In genomic region chr13:23433171-23434153, GRCh38 we compare ENCODE assay signal across 8 cellular contexts. TPM values are rescaled to one million over a fixed set of nuclear protein-coding genes. Genes with fewer than 3 reads are reported as not detected.
A peak's percentile ranks its signal among the peaks of the same experiment; 100 is the strongest.
DNase-seq lines count a peak whose midpoint lies in the region; ATAC-seq and TF ChIP-seq lines count a peak whose summit lies in the region.

Gene SACS, minus strand, starts transcription at chr13:23433702. Its CDS starts 22,463 bp downstream, at chr13:23411239.

- no peak within 1 kb of the TSS for H3K4me3 Mint-ChIP-seq in activated CD8-positive, alpha-beta T cell treated with anti-CD3 and anti-CD28 coated beads, Interleukin-2, amount 10 ng/mL, durations not matched to agents 7 days and 5 days

- no peaks in the 10 kb centered on the region for H3K36me3 ChIP-seq in BJ (ENCODE audit: control insufficient read depth, insufficient read depth, low read length)
- H3K36me3 ChIP-seq in HUES64 (ENCODE audit: insufficient read depth, low read length), result peaks cover 5% of the 10 kb centered on the region; the same call in 1 of the 2 replicates

- peak within 1 kb of the TSS; percentile 86 for H3K4me3 ChIP-seq in BJ (ENCODE audit: low read depth, low read length)
- H3K4me3 ChIP-seq in HUES64 (ENCODE audit: low read length), result peak within 1 kb of the TSS; percentile 84

- ATAC-seq in activated CD8-positive, alpha-beta T cell treated with anti-CD3 and anti-CD28 coated beads, Interleukin-2, amount 10 ng/mL, durations not matched to agents 7 days and 5 days, result no peak
- ATAC-seq in Right ventricle myocardium inferior, result peak; percentile 75
- no peak for ATAC-seq in HG02798 (IDR thresholded peaks at IDR 0.05; ENCODE audit: poor library complexity, unreplicated experiment)
- ATAC-seq in HG03469 (IDR thresholded peaks at IDR 0.05; ENCODE audit: unreplicated experiment), result no peak

- H3K27me3 ChIP-seq in BJ (ENCODE audit: control insufficient read depth, insufficient read depth, low read length), result no peaks in the 10 kb centered on the region
- 0 out of 2 replicates have a peak, but pooled peaks cover 6% of the 10 kb centered on the region for H3K27me3 ChIP-seq in HUES64 (ENCODE audit: insufficient read depth, low read length)

- POLR2A ChIA-PET in BJ (lab: Charles Lee), result interaction anchor here (0.6 kb wide), 1 partner anchor 58 kb away, joined by 6 read pairs; no protein-coding TSS in a partner anchor
- POLR2A ChIA-PET in activated CD8-positive, alpha-beta T cell treated with anti-CD3 and anti-CD28 coated beads, Interleukin-2, amount 10 ng/mL, durations not matched to agents 7 days and 5 days (lab: Charles Lee), result interaction anchor here (0.5 kb wide), 1 partner anchor 20 kb away, joined by 3 read pairs; no protein-coding TSS in a partner anchor

- H3K27ac ChIP-seq in HUES64 (ENCODE audit: low read depth, low read length), result peak within 1 kb of the TSS; percentile 82

- no peaks in the 10 kb centered on the region for H3K9me3 Mint-ChIP-seq in activated CD8-positive, alpha-beta T cell treated with anti-CD3 and anti-CD28 coated beads, Interleukin-2, amount 10 ng/mL, durations not matched to agents 7 days and 5 days (ENCODE audit: insufficient read depth)

- intact Hi-C loops in Right ventricle myocardium inferior (cut with DNase I), result no loop called here

- H3K4me1 Mint-ChIP-seq in activated CD8-positive, alpha-beta T cell treated with anti-CD3 and anti-CD28 coated beads, Interleukin-2, amount 10 ng/mL, durations not matched to agents 7 days and 5 days (ENCODE audit: low read depth), result no peaks in the 10 kb centered on the region

- peak within 1 kb of the TSS; percentile 78 for H3K9ac ChIP-seq in HUES64 (ENCODE audit: low read depth, low read length)

- H3K36me3 Mint-ChIP-seq in activated CD8-positive, alpha-beta T cell treated with anti-CD3 and anti-CD28 coated beads, Interleukin-2, amount 10 ng/mL, durations not matched to agents 7 days and 5 days (ENCODE audit: low read depth), result no peaks in the 10 kb centered on the region

- no peak within 1 kb of the TSS for H3K27ac Mint-ChIP-seq in activated CD8-positive, alpha-beta T cell treated with anti-CD3 and anti-CD28 coated beads, Interleukin-2, amount 10 ng/mL, durations not matched to agents 7 days and 5 days

- no peak for TF ChIP-seq CTCF in BJ (IDR thresholded peaks at IDR 0.05; ENCODE audit: insufficient read depth, low read depth, low read length)

- DNase-seq in BJ (ENCODE audit: low read depth) (no peak), Right ventricle myocardium inferior (ENCODE audit: missing footprints) (no peak), nucleus accumbens (lab: John Stamatoyannopoulos, UW) (peak in 51 of 56 donors; percentile 2 to 79 (median 51)), NCI-H1048 (lab: John Stamatoyannopoulos, UW) (no peak)
- DNase-seq in activated CD8-positive, alpha-beta T cell treated with anti-CD3 and anti-CD28 coated beads, Interleukin-2, amount 10 ng/mL, durations not matched to agents 7 days and 5 days, result no peak

- 3% methylated on average over 26 of the region's 26 CpGs for WGBS in HUES64

- no peaks in the 10 kb centered on the region for H3K9me3 ChIP-seq in HUES64 (ENCODE audit: insufficient read depth, low read depth, low read length)

- H3K4me1 ChIP-seq in HUES64 (ENCODE audit: insufficient read depth, low read length), result peaks cover 30% of the 10 kb centered on the region

- peaks cover 37% of the 10 kb centered on the region for H3K27me3 Mint-ChIP-seq in activated CD8-positive, alpha-beta T cell treated with anti-CD3 and anti-CD28 coated beads, Interleukin-2, amount 10 ng/mL, durations not matched to agents 7 days and 5 days (ENCODE audit: low read depth)

- CTCF ChIA-PET in BJ (lab: Yijun Ruan, JAX), result interaction anchor here (0.9 to 1.1 kb wide), 3 partner anchors 30 to 470 kb away, joined by 3 to 5 read pairs (median 3); no protein-coding TSS in a partner anchor
- CTCF ChIA-PET in activated CD8-positive, alpha-beta T cell treated with anti-CD3 and anti-CD28 coated beads, Interleukin-2, amount 10 ng/mL, durations not matched to agents 7 days and 5 days (lab: Charles Lee), result interaction anchor here (0.6 kb wide), 1 partner anchor 11 kb away, joined by 3 read pairs; no protein-coding TSS in a partner anchor

RNA-seq across cellular contexts. Expression of gene SACS, which starts in this region (rescaled TPM):
- polyA plus RNA-seq in BJ (2011; rRNA removed), result 17.0 and 23.1 TPM in 2 replicates
- polyA minus RNA-seq in BJ (2011; rRNA and poly(A)+ RNA removed), result 117 and 141 TPM in 2 replicates
- 25.4 TPM for polyA plus RNA-seq in HUES64 (2013, experiment 1 of 2)
- 26.2 TPM for polyA plus RNA-seq in HUES64 (2013, experiment 2 of 2)
- 10 to 100 TPM; 30.6 to 32.4 TPM for total RNA-seq in activated CD8-positive, alpha-beta T cell treated with anti-CD3 and anti-CD28 coated beads, Interleukin-2, amount 10 ng/mL, durations not matched to agents 7 days and 5 days
- total RNA-seq in Right ventricle myocardium inferior, result 7.5 TPM

Comparison
In these comparisons a context has a peak if more than half of its experiments do, and no peak if none do; other contexts are left out.
1. DNase-seq: peak in nucleus accumbens (51 of 56); none in BJ (single experiment), activated CD8-positive, alpha-beta T cell treated with anti-CD3 and anti-CD28 coated beads, Interleukin-2, amount 10 ng/mL, durations not matched to agents 7 days and 5 days (single experiment), Right ventricle myocardium inferior (single experiment) and NCI-H1048 (single experiment).